In the genomic region with DNA sequence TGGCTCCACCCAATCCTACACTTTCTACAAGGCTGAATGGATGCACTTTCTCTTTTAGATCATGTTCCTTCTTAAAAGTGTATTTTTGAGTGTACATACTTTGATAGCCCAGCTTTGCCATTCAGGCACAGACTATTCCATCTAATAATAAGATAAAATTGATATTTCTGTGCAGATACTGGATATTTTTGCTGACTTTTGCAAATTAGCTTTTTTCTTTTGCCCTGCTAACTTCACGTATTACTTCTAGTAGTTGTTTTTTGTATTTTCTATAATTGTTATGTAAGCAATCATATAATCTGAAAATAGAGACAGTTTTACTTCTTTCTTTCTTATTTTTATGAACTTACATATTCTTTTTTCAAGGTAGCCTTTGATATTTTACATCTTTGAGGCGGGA, we compare ENCODE assay signal across 3 cellular contexts.
TF ChIP-seq lines count a peak whose summit lies in the region.

No MANE protein-coding gene starts in this region.

TF ChIP-seq in A549, 52 proteins besides CTCF, POLR2A, EP300 and RAD21:
- peak; percentile 48 for TF ChIP-seq MAFK (IDR thresholded peaks at IDR 0.05; ENCODE audit: partially characterized antibody)
- TF ChIP-seq ZC3H11A (IDR thresholded peaks at IDR 0.05), result no peak
- no peak for TF ChIP-seq CBX2 (IDR thresholded peaks at IDR 0.05; ENCODE audit: borderline replicate concordance, low read depth)

TF ChIP-seq in HCT116, 20 proteins besides CTCF, POLR2A, EP300 and RAD21 (continued from another document):
- no peak for TF ChIP-seq CEBPB (IDR thresholded peaks at IDR 0.05; ENCODE audit: low read depth)
- no peak for TF ChIP-seq SIN3A (IDR thresholded peaks at IDR 0.05; ENCODE audit: low read depth)
- no peak for TF ChIP-seq SRF (IDR thresholded peaks at IDR 0.05; ENCODE audit: low read depth)
- TF ChIP-seq, protein P1, sequence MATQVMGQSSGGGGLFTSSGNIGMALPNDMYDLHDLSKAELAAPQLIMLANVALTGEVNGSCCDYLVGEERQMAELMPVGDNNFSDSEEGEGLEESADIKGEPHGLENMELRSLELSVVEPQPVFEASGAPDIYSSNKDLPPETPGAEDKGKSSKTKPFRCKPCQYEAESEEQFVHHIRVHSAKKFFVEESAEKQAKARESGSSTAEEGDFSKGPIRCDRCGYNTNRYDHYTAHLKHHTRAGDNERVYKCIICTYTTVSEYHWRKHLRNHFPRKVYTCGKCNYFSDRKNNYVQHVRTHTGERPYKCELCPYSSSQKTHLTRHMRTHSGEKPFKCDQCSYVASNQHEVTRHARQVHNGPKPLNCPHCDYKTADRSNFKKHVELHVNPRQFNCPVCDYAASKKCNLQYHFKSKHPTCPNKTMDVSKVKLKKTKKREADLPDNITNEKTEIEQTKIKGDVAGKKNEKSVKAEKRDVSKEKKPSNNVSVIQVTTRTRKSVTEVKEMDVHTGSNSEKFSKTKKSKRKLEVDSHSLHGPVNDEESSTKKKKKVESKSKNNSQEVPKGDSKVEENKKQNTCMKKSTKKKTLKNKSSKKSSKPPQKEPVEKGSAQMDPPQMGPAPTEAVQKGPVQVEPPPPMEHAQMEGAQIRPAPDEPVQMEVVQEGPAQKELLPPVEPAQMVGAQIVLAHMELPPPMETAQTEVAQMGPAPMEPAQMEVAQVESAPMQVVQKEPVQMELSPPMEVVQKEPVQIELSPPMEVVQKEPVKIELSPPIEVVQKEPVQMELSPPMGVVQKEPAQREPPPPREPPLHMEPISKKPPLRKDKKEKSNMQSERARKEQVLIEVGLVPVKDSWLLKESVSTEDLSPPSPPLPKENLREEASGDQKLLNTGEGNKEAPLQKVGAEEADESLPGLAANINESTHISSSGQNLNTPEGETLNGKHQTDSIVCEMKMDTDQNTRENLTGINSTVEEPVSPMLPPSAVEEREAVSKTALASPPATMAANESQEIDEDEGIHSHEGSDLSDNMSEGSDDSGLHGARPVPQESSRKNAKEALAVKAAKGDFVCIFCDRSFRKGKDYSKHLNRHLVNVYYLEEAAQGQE (IDR thresholded peaks at IDR 0.05; ENCODE audit: low read depth), result no peak
- no peak for TF ChIP-seq EGR1 (IDR thresholded peaks at IDR 0.05; ENCODE audit: low read depth)
- TF ChIP-seq, protein P2, sequence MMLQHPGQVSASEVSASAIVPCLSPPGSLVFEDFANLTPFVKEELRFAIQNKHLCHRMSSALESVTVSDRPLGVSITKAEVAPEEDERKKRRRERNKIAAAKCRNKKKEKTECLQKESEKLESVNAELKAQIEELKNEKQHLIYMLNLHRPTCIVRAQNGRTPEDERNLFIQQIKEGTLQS (IDR thresholded peaks at IDR 0.05), result no peak
- no peak for TF ChIP-seq TCF7L2 (IDR thresholded peaks at IDR 0.05; ENCODE audit: borderline replicate concordance, extremely low read depth, insufficient read depth, insufficient read length)
- TF ChIP-seq ZNF274 (IDR thresholded peaks at IDR 0.05; ENCODE audit: low read depth, low read length), result no peak
- TF ChIP-seq ZFX (IDR thresholded peaks at IDR 0.05), result no peak
- no peak for TF ChIP-seq EZH2phosphoT487 (IDR thresholded peaks at IDR 0.05; ENCODE audit: borderline replicate concordance)
- TF ChIP-seq FOSL1 (IDR thresholded peaks at IDR 0.05; ENCODE audit: low read depth), result no peak
- TF ChIP-seq YY1 (IDR thresholded peaks at IDR 0.05; ENCODE audit: extremely low read depth, insufficient replicate concordance, low read depth, low read length), result no peak
- TF ChIP-seq SP1 (IDR thresholded peaks at IDR 0.05; ENCODE audit: low read depth), result no peak
- TF ChIP-seq, protein P3, sequence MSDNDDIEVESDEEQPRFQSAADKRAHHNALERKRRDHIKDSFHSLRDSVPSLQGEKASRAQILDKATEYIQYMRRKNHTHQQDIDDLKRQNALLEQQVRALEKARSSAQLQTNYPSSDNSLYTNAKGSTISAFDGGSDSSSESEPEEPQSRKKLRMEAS (IDR thresholded peaks at IDR 0.05), result no peak
- TF ChIP-seq, protein P4, sequence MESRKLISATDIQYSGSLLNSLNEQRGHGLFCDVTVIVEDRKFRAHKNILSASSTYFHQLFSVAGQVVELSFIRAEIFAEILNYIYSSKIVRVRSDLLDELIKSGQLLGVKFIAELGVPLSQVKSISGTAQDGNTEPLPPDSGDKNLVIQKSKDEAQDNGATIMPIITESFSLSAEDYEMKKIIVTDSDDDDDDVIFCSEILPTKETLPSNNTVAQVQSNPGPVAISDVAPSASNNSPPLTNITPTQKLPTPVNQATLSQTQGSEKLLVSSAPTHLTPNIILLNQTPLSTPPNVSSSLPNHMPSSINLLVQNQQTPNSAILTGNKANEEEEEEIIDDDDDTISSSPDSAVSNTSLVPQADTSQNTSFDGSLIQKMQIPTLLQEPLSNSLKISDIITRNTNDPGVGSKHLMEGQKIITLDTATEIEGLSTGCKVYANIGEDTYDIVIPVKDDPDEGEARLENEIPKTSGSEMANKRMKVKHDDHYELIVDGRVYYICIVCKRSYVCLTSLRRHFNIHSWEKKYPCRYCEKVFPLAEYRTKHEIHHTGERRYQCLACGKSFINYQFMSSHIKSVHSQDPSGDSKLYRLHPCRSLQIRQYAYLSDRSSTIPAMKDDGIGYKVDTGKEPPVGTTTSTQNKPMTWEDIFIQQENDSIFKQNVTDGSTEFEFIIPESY (IDR thresholded peaks at IDR 0.05; ENCODE audit: extremely low read depth, insufficient replicate concordance, low read length), result no peak
- no peak for TF ChIP-seq JUND (IDR thresholded peaks at IDR 0.05)
- no peak for TF ChIP-seq POLR2AphosphoS5 (IDR thresholded peaks at IDR 0.05; ENCODE audit: low read depth, low read length)
- no peak for TF ChIP-seq ELF1 (IDR thresholded peaks at IDR 0.05; ENCODE audit: borderline replicate concordance, low read depth)

TF ChIP-seq in K562, 482 proteins besides CTCF, POLR2A, EP300 and RAD21 (continued from another document):
- TF ChIP-seq ZNF764 (CRISPR knock-in tag; IDR thresholded peaks at IDR 0.05; ENCODE audit: low read depth), result no peak
- TF ChIP-seq MAFG (tag; conservative IDR thresholded peaks at IDR 0.05), result 0 out of 2 replicates have a peak, but pooled peaks have one; percentile 28
- TF ChIP-seq CHCHD3 (CRISPR knock-in tag; IDR thresholded peaks at IDR 0.05), result no peak
- peak; percentile 43; the same call in 1 of the 2 replicates for TF ChIP-seq C11orf30 (IDR thresholded peaks at IDR 0.05; ENCODE audit: low read depth)
- no peak for TF ChIP-seq RAD51 (IDR thresholded peaks at IDR 0.05; ENCODE audit: borderline replicate concordance, low read depth)
- TF ChIP-seq, protein P5, sequence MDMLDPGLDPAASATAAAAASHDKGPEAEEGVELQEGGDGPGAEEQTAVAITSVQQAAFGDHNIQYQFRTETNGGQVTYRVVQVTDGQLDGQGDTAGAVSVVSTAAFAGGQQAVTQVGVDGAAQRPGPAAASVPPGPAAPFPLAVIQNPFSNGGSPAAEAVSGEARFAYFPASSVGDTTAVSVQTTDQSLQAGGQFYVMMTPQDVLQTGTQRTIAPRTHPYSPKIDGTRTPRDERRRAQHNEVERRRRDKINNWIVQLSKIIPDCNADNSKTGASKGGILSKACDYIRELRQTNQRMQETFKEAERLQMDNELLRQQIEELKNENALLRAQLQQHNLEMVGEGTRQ (CRISPR knock-in tag; IDR thresholded peaks at IDR 0.05), result no peak
TF ChIP-seq in K562: peak in this region for 3.
